In genomic region chr16:68492151-68492500, GRCh38 we compare ENCODE assay signal across 15 cellular contexts. TPM values are rescaled to one million over a fixed set of nuclear protein-coding genes. Genes with fewer than 3 reads are reported as not detected.
"Had no signal": no experiment of that assay in that cellular context is flagged by ENCODE, and none has a peak within 500 bp of the region (broad histone marks: within the 10 kb centered on the region; RNA-seq: fewer than 3 reads in every experiment).

No MANE protein-coding gene starts in this region.

- H3K9me3 ChIP-seq: psoas muscle, sigmoid colon, transverse colon, vagina had no signal

- DNase-seq: activated naive CD4-positive, alpha-beta T cell treated with anti-CD3 and anti-CD28 coated beads for 36 hours; activated naive CD8-positive, alpha-beta T cell treated with anti-CD3 and anti-CD28 coated beads, Interleukin-2, amount 50 U/mL, for 24 hours; midbrain; naive thymus-derived CD8-positive, alpha-beta T cell; nucleus accumbens; psoas muscle; sigmoid colon; stimulated activated CD4-positive, alpha-beta T cell treated with anti-CD3 and anti-CD28 coated beads, Interleukin-12 subunit alpha, Interleukin-12 subunit beta, amount 100 ng/mL, for 4 hours; stimulated activated CD4-positive, alpha-beta T cell treated with anti-CD3 and anti-CD28 coated beads, Interleukin-2, amount 100 ng/mL, for 24 hours had no signal

- H3K27ac ChIP-seq: psoas muscle, sigmoid colon, vagina had no signal

- H3K36me3 ChIP-seq: sigmoid colon, transverse colon, vagina had no signal

- H3K4me1 ChIP-seq: psoas muscle, sigmoid colon had no signal

- ATAC-seq: activated CD4-positive, CD25-positive, alpha-beta regulatory T cell treated with anti-CD3 and anti-CD28 coated beads, Interleukin-2, amount 50 U/mL, for 24 hours; activated naive CD8-positive, alpha-beta T cell treated with anti-CD3 and anti-CD28 coated beads, Interleukin-2, amount 50 U/mL, for 24 hours; activated T-helper 17 cell treated with anti-CD3 and anti-CD28 coated beads, Interleukin-2, amount 50 U/mL, for 72 hours; naive thymus-derived CD8-positive, alpha-beta T cell had no signal

- H3K27me3 ChIP-seq: transverse colon, vagina had no signal

- H3K4me3 ChIP-seq: lung, psoas muscle, sigmoid colon, transverse colon, vagina had no signal

RNA-seq across cellular contexts. Expression of gene SMPD3, which starts 43.8 kb away (rescaled TPM):
- total RNA-seq: chondrocyte had no signal
